ENCODE assay signal across 8 cellular contexts in the genomic region with DNA sequence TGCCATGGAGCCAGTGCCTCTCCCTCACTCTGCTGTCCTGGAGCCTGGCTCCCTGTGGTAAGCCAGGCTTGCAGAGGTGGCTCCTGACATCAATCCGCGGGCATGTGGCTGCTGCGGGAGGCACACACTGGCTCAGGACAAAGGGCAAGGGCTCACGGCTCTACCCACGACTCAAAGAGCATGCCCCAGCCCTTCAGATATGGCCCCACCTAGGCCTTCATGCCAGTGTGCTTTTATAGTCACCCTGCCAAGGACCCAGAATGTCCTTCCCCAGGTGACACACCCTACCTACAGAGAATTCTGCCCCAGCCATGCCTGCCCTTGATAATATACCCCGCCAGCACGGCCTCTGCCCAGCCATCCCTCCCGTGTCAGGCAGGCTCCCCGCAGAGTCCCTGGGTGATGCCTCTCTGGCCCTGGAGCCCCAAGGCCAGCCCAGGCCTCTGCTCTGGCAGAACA. TPM values are rescaled to one million over a fixed set of nuclear protein-coding genes. Genes with fewer than 3 reads are reported as not detected.
DNase-seq lines count a peak whose midpoint lies in the region; ATAC-seq and TF ChIP-seq lines count a peak whose summit lies in the region.

No MANE protein-coding gene starts in this region.

- no peak overlapping the region for H2AFZ ChIP-seq in OCI-LY7 (ENCODE audit: low read length)

- H3K79me2 ChIP-seq in OCI-LY7 (ENCODE audit: insufficient read depth, low read depth, low read length): no peaks in the 10 kb centered on the region

- DNase-seq in CD4-positive, alpha-beta memory T cell: no peak
- DNase-seq in OCI-LY7 (ENCODE audit: low spot score): no peak
- DNase-seq in epithelial cell of esophagus (ENCODE audit: low read depth): no peak
- DNase-seq in natural killer cell treated with Interleukin-12 subunit alpha and Interleukin-12 subunit beta and Interleukin-15 and Interleukin-18, amount 100 ng/mL, for 72 hours (ENCODE audit: low spot score): no peak
- no peak for DNase-seq in GM03348 (ENCODE audit: low spot score)
- DNase-seq in NCI-H2107 (lab: John Stamatoyannopoulos, UW): no peak

- BruUV-seq in OCI-LY7 (replicated peaks; lab: Mats Ljungman, UMichigan): no TSS peak

- no peaks in the 10 kb centered on the region for H3K36me3 ChIP-seq in CD4-positive, alpha-beta memory T cell (ENCODE audit: insufficient read depth, low read length)
- peaks cover 3% of the 10 kb centered on the region; the same call in 1 of the 2 replicates for H3K36me3 ChIP-seq in OCI-LY7 (ENCODE audit: insufficient read depth, low read length)

- intact Hi-C loops in CD4-positive, alpha-beta memory T cell (cut with micrococcal nuclease): loop anchor here (5.0 to 10.0 kb wide), 2 partner anchors 170 to 487 kb away; a partner anchor contains a TSS
- intact Hi-C loops in OCI-LY7 (cut with micrococcal nuclease; ENCODE audit: unreplicated experiment): loop anchor here (5.0 to 10.0 kb wide), 3 partner anchors 73 to 1690 kb away; a partner anchor contains a TSS

- peak overlapping the region; percentile 80 to 93 (median 87) for H3K27ac Mint-ChIP-seq in CD4-positive, alpha-beta memory T cell
- H3K27ac Mint-ChIP-seq in natural killer cell treated with Interleukin-12 subunit alpha and Interleukin-12 subunit beta and Interleukin-15 and Interleukin-18, amount 100 ng/mL, for 72 hours: peak overlapping the region; percentile 31 to 70

- H3K4me2 ChIP-seq in OCI-LY7 (ENCODE audit: low read length): peak overlapping the region; percentile 83

- peaks cover 3 to 7% of the 10 kb centered on the region in 2 donors for H3K36me3 Mint-ChIP-seq in CD4-positive, alpha-beta memory T cell
- H3K36me3 Mint-ChIP-seq in natural killer cell treated with Interleukin-12 subunit alpha and Interleukin-12 subunit beta and Interleukin-15 and Interleukin-18, amount 100 ng/mL, for 72 hours: no peaks in the 10 kb centered on the region

- peaks cover 14 to 42% (median 30%) of the 10 kb centered on the region in 4 donors for H3K4me1 Mint-ChIP-seq in CD4-positive, alpha-beta memory T cell
- H3K4me1 Mint-ChIP-seq in natural killer cell treated with Interleukin-12 subunit alpha and Interleukin-12 subunit beta and Interleukin-15 and Interleukin-18, amount 100 ng/mL, for 72 hours (ENCODE audit: low read depth in 2 of 2): peaks cover 21 to 24% of the 10 kb centered on the region in 2 donors

- H3K27me3 ChIP-seq in CD4-positive, alpha-beta memory T cell (ENCODE audit: insufficient read depth, low read length): no peaks in the 10 kb centered on the region

- H3K4me3 Mint-ChIP-seq in CD4-positive, alpha-beta memory T cell: peak overlapping the region; percentile 80 to 90 (median 86)
- peak overlapping the region; percentile 78 for H3K4me3 Mint-ChIP-seq in natural killer cell treated with Interleukin-12 subunit alpha and Interleukin-12 subunit beta and Interleukin-15 and Interleukin-18, amount 100 ng/mL, for 72 hours

- H4K20me1 ChIP-seq in OCI-LY7 (ENCODE audit: insufficient read depth, low read length): no peaks in the 10 kb centered on the region

- TF ChIP-seq CTCF in OCI-LY7 (conservative IDR thresholded peaks at IDR 0.05; ENCODE audit: low read length) (no peak), epithelial cell of esophagus (IDR thresholded peaks at IDR 0.05; ENCODE audit: insufficient read depth, low read depth, low read length, missing control alignments) (no peak)

- H3K4me3 ChIP-seq in CD4-positive, alpha-beta memory T cell (ENCODE audit: low read length in 2 of 2): peak overlapping the region in 1 of 2 donors; percentile 54
- H3K4me3 ChIP-seq in OCI-LY7 (ENCODE audit: low read depth, low read length, poor library complexity, severe bottlenecking) (peak overlapping the region; percentile 86), epithelial cell of esophagus (ENCODE audit: low read length) (peak overlapping the region; percentile 62)

- POLR2A ChIA-PET in CD4-positive, alpha-beta memory T cell (lab: Charles Lee; ENCODE audit: partially characterized antibody): interaction anchor here (0.9 to 8.7 kb wide), 12 partner anchors 11 to 254 kb away, joined by 3 to 159 read pairs (median 7); a partner anchor contains a TSS
- POLR2A ChIA-PET in OCI-LY7 (lab: Charles Lee): interaction anchor here (0.8 kb wide), 1 partner anchor 184 kb away, joined by 3 read pairs; no protein-coding TSS in a partner anchor

- H3K27ac ChIP-seq in CD4-positive, alpha-beta memory T cell (ENCODE audit: low read depth, low read length): peak overlapping the region; percentile 61
- no peak overlapping the region for H3K27ac ChIP-seq in OCI-LY7 (ENCODE audit: low read depth, low read length, poor library complexity, severe bottlenecking)

- no peaks in the 10 kb centered on the region for H3K9me3 Mint-ChIP-seq in CD4-positive, alpha-beta memory T cell
- H3K9me3 Mint-ChIP-seq in natural killer cell treated with Interleukin-12 subunit alpha and Interleukin-12 subunit beta and Interleukin-15 and Interleukin-18, amount 100 ng/mL, for 72 hours: no peaks in the 10 kb centered on the region

- peaks cover 42% of the 10 kb centered on the region for H3K4me1 ChIP-seq in CD4-positive, alpha-beta memory T cell (ENCODE audit: insufficient read depth, low read length)
- H3K4me1 ChIP-seq in OCI-LY7 (ENCODE audit: insufficient read depth, low read length, poor library complexity, severe bottlenecking): peaks cover 20% of the 10 kb centered on the region

- CTCF ChIA-PET in CD4-positive, alpha-beta memory T cell (lab: Charles Lee; ENCODE audit: partially characterized antibody): interaction anchor here (0.9 to 1.5 kb wide), 4 partner anchors 8 to 181 kb away, joined by 3 to 4 read pairs (median 4); a partner anchor contains a TSS
- CTCF ChIA-PET in OCI-LY7 (lab: Charles Lee; ENCODE audit: unreplicated experiment): no interaction called here

- no peaks in the 10 kb centered on the region for H3K9me3 ChIP-seq in CD4-positive, alpha-beta memory T cell (ENCODE audit: control insufficient read depth in 1 of 2, low read length in 2 of 2)
- H3K9me3 ChIP-seq in OCI-LY7 (ENCODE audit: low read length): no peaks in the 10 kb centered on the region

- H3K27me3 Mint-ChIP-seq in CD4-positive, alpha-beta memory T cell: no peaks in the 10 kb centered on the region
- no peaks in the 10 kb centered on the region for H3K27me3 Mint-ChIP-seq in natural killer cell treated with Interleukin-12 subunit alpha and Interleukin-12 subunit beta and Interleukin-15 and Interleukin-18, amount 100 ng/mL, for 72 hours

- ATAC-seq in natural killer cell treated with Interleukin-12 subunit alpha and Interleukin-12 subunit beta and Interleukin-15 and Interleukin-18, amount 100 ng/mL, for 72 hours: no peak
- ATAC-seq in GM21360 (IDR thresholded peaks at IDR 0.05; ENCODE audit: unreplicated experiment) (no peak), GM19397 (IDR thresholded peaks at IDR 0.05; ENCODE audit: unreplicated experiment) (no peak)

- no peaks in the 10 kb centered on the region for H3K9me2 ChIP-seq in OCI-LY7 (ENCODE audit: insufficient read depth, low read length)

RNA-seq across cellular contexts. Expression of a gene that starts 1.6 kb away (rescaled TPM):
- total RNA-seq in CD4-positive, alpha-beta memory T cell: 100 to 1,000 TPM; 119 to 121 TPM
- polyA plus RNA-seq in CD4-positive, alpha-beta memory T cell: 10 to 100 TPM in 1 of 2 donors, 1 to 10 TPM in 1; 8.3 to 24.3 TPM
- total RNA-seq in OCI-LY7 (2014; rRNA removed; shearing (Covaris generic)): 58.8 and 61.1 TPM in 2 replicates
- total RNA-seq in OCI-LY7 (2022): 90.2 and 96.5 TPM in 2 replicates
- total RNA-seq in natural killer cell treated with Interleukin-12 subunit alpha and Interleukin-12 subunit beta and Interleukin-15 and Interleukin-18, amount 100 ng/mL, for 72 hours: 100 to 1,000 TPM in 1 of 2 donors, 10 to 100 TPM in 1; 73.2 to 105 TPM

RNA-seq across cellular contexts. Expression of a gene that starts 11.3 kb away (rescaled TPM):
- total RNA-seq in CD4-positive, alpha-beta memory T cell: 1 to 10 TPM; 5.1 to 8.1 TPM
- polyA plus RNA-seq in CD4-positive, alpha-beta memory T cell: 1 to 10 TPM; 4.2 to 9.4 TPM
- 0.44 and 1.3 TPM in 2 replicates for total RNA-seq in OCI-LY7 (2014; rRNA removed; shearing (Covaris generic))
- total RNA-seq in OCI-LY7 (2022): 4.0 and 4.5 TPM in 2 replicates
- total RNA-seq in natural killer cell treated with Interleukin-12 subunit alpha and Interleukin-12 subunit beta and Interleukin-15 and Interleukin-18, amount 100 ng/mL, for 72 hours: 1 to 10 TPM; 2.9 to 4.0 TPM

RNA-seq across cellular contexts. Expression of a gene that starts 15.6 kb away (rescaled TPM):
- 100 to 1,000 TPM; 300 to 303 TPM for total RNA-seq in CD4-positive, alpha-beta memory T cell
- 100 to 1,000 TPM; 188 to 212 TPM for polyA plus RNA-seq in CD4-positive, alpha-beta memory T cell
- total RNA-seq in OCI-LY7 (2014; rRNA removed; shearing (Covaris generic)): 44.4 and 58.5 TPM in 2 replicates
- 68.3 and 81.1 TPM in 2 replicates for total RNA-seq in OCI-LY7 (2022)
- 100 to 1,000 TPM; 218 to 332 TPM for total RNA-seq in natural killer cell treated with Interleukin-12 subunit alpha and Interleukin-12 subunit beta and Interleukin-15 and Interleukin-18, amount 100 ng/mL, for 72 hours

RNA-seq across cellular contexts. Expression of a gene that starts 53.5 kb away (rescaled TPM):
- total RNA-seq in CD4-positive, alpha-beta memory T cell: 100 to 1,000 TPM; 125 to 129 TPM
- 10 to 100 TPM; 11.4 to 17.2 TPM for polyA plus RNA-seq in CD4-positive, alpha-beta memory T cell
- total RNA-seq in OCI-LY7 (2014; rRNA removed; shearing (Covaris generic)): 76.2 and 78.7 TPM in 2 replicates
- 70.5 and 76.5 TPM in 2 replicates for total RNA-seq in OCI-LY7 (2022)
- total RNA-seq in natural killer cell treated with Interleukin-12 subunit alpha and Interleukin-12 subunit beta and Interleukin-15 and Interleukin-18, amount 100 ng/mL, for 72 hours: 10 to 100 TPM; 15.9 to 25.2 TPM
